In genomic region chr6:167930300-167930699, GRCh38 we compare ENCODE assay signal across 17 cellular contexts.
DNase-seq lines count a peak whose midpoint lies in the region; ATAC-seq and TF ChIP-seq lines count a peak whose summit lies in the region.
"Had no signal": no experiment of that assay in that cellular context is flagged by ENCODE, and none has a peak within 500 bp of the region (broad histone marks: within the 10 kb centered on the region; RNA-seq: fewer than 3 reads in every experiment).

No MANE protein-coding gene starts in this region.

- H3K79me2 ChIP-seq in hepatocyte, result peaks cover 16% of the 10 kb centered on the region

- no peak overlapping the region for H3K4me3 Mint-ChIP-seq in HFFc6
- H3K4me3 Mint-ChIP-seq: activated CD4-positive, alpha-beta memory T cell treated with anti-CD3 and anti-CD28 coated beads for 36 hours; endodermal cell; naive thymus-derived CD4-positive, alpha-beta T cell had no signal

- no peaks in the 10 kb centered on the region for H3K9me3 ChIP-seq in hepatocyte (ENCODE audit: low read depth)
- H3K9me3 ChIP-seq: BE2C, left lung had no signal

- TF ChIP-seq CTCF in HFFc6 (IDR thresholded peaks at IDR 0.05) (no peak), hepatocyte (IDR thresholded peaks at IDR 0.05; ENCODE audit: poor library complexity) (no peak)

- H3K4me2 ChIP-seq in hepatocyte, result no peak overlapping the region

- 85% methylated on average over 3 of the region's 3 CpGs for WGBS in hepatocyte (ENCODE audit: low lambda C conversion rate, missing lambda C conversion rate)

- H3K9me3 Mint-ChIP-seq in HFFc6, result no peaks in the 10 kb centered on the region
- H3K9me3 Mint-ChIP-seq: activated CD4-positive, alpha-beta memory T cell treated with anti-CD3 and anti-CD28 coated beads for 36 hours; endodermal cell; naive thymus-derived CD4-positive, alpha-beta T cell had no signal

- peaks cover 28% of the 10 kb centered on the region for H3K4me1 ChIP-seq in hepatocyte (ENCODE audit: insufficient read depth)
- H3K4me1 ChIP-seq: BE2C had no signal

- H2AFZ ChIP-seq in hepatocyte, result no peak overlapping the region

- peak; percentile 15 for DNase-seq in AG08395 (ENCODE audit: low spot score)
- peak; percentile 74 for DNase-seq in HFFc6
- peak; percentile 86 for DNase-seq in amniotic epithelial cell (ENCODE audit: low read depth)
- no peak for DNase-seq in hepatocyte (ENCODE audit: low spot score)
- DNase-seq in NCI-H1092 (lab: John Stamatoyannopoulos, UW), result no peak
- no peak for DNase-seq in middle frontal gyrus (ENCODE audit: extremely low spot score, low spot score)
- DNase-seq in HT-29 (ENCODE audit: low spot score), result no peak
- DNase-seq: activated CD4-positive, alpha-beta memory T cell treated with anti-CD3 and anti-CD28 coated beads for 36 hours; activated gamma-delta T cell; BE2C; endodermal cell; left lung; naive thymus-derived CD4-positive, alpha-beta T cell; NCI-H1694; NCI-H526; trophoblast cell had no signal

- peak overlapping the region; percentile 30 for H3K27ac ChIP-seq in hepatocyte
- H3K27ac ChIP-seq: left lung had no signal

- H3K27me3 Mint-ChIP-seq in HFFc6 (ENCODE audit: insufficient read depth), result peaks cover 3% of the 10 kb centered on the region; the same call in 1 of the 2 replicates
- H3K27me3 Mint-ChIP-seq: activated CD4-positive, alpha-beta memory T cell treated with anti-CD3 and anti-CD28 coated beads for 36 hours had no signal

- H3K4me3 ChIP-seq in hepatocyte, result no peak overlapping the region
- H3K4me3 ChIP-seq: left lung had no signal

- peaks cover 27% of the 10 kb centered on the region for H3K4me1 Mint-ChIP-seq in HFFc6 (ENCODE audit: low read depth)
- H3K4me1 Mint-ChIP-seq: naive thymus-derived CD4-positive, alpha-beta T cell had no signal

- peaks cover 3% of the 10 kb centered on the region for H3K36me3 ChIP-seq in hepatocyte (replicated peaks; ENCODE audit: insufficient read depth, low read depth)

- no peaks in the 10 kb centered on the region for H3K27me3 ChIP-seq in hepatocyte
- H3K27me3 ChIP-seq: BE2C, left lung had no signal

- H3K9me2 ChIP-seq in hepatocyte (replicated peaks; ENCODE audit: insufficient read depth), result no peaks in the 10 kb centered on the region

- peak overlapping the region; percentile 45 for H3K27ac Mint-ChIP-seq in HFFc6
- H3K27ac Mint-ChIP-seq: activated CD4-positive, alpha-beta memory T cell treated with anti-CD3 and anti-CD28 coated beads for 36 hours; endodermal cell; naive thymus-derived CD4-positive, alpha-beta T cell had no signal

- no peaks in the 10 kb centered on the region for H4K20me1 ChIP-seq in hepatocyte (ENCODE audit: insufficient read depth, poor library complexity, severe bottlenecking)

- no peak for ATAC-seq in GM21786 (IDR thresholded peaks at IDR 0.05; ENCODE audit: unreplicated experiment)
- ATAC-seq: left lung; naive thymus-derived CD4-positive, alpha-beta T cell had no signal

- H3K36me3 Mint-ChIP-seq in HFFc6 (ENCODE audit: low read depth), result peaks cover 10% of the 10 kb centered on the region; the same call in 1 of the 2 replicates
- H3K36me3 Mint-ChIP-seq: activated CD4-positive, alpha-beta memory T cell treated with anti-CD3 and anti-CD28 coated beads for 36 hours; naive thymus-derived CD4-positive, alpha-beta T cell had no signal

Comparison
In these comparisons a context has a peak if more than half of its experiments do, and no peak if none do; other contexts are left out.
1. DNase-seq: peak in AG08395 (single experiment), HFFc6 (single experiment) and amniotic epithelial cell (single experiment); none in hepatocyte (single experiment), NCI-H1092 (single experiment), middle frontal gyrus (single experiment) and HT-29 (single experiment).